ENCODE assay signal across 31 cellular contexts in the genomic region with DNA sequence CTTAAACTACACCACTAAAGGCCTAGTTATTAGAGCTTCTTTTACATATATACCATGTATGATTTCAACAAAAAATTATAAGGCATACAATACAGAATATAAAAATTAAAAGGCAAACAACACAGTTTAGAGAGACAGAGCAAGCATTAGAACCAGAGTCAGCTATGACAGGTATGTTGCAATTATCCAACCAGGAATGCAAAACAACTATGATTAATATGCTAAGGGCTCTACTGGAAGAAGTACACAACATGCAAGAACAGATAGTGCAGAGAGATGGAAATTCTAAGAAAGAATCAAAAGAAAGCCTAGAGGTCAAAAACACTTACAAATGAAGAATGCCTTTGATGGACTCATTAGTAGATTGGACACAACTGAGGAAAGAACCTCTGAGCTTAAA. TPM values are rescaled to one million over a fixed set of nuclear protein-coding genes. Genes with fewer than 3 reads are reported as not detected.
DNase-seq lines count a peak whose midpoint lies in the region; TF ChIP-seq lines count a peak whose summit lies in the region.
"Had no signal": no experiment of that assay in that cellular context is flagged by ENCODE, and none has a peak within 500 bp of the region (broad histone marks: within the 10 kb centered on the region; RNA-seq: fewer than 3 reads in every experiment).

No MANE protein-coding gene starts in this region.

- CTCF ChIA-PET in Caco-2 (lab: Charles Lee) = no interaction called here

- no peak overlapping the region for H3K4me3 Mint-ChIP-seq in mesothelial cell of epicardium
- no peak overlapping the region for H3K4me3 Mint-ChIP-seq in Caco-2 (ENCODE audit: unreplicated experiment)
- H3K4me3 Mint-ChIP-seq: activated CD4-positive, alpha-beta memory T cell treated with anti-CD3 and anti-CD28 coated beads for 36 hours; activated naive CD4-positive, alpha-beta T cell treated with anti-CD3 and anti-CD28 coated beads for 36 hours; naive thymus-derived CD8-positive, alpha-beta T cell; T-helper 17 cell had no signal

- H3K9me3 ChIP-seq in Loucy (ENCODE audit: insufficient read depth, low read depth, low read length) (no peaks in the 10 kb centered on the region), Caco-2 (no peaks in the 10 kb centered on the region), BE2C (no peaks in the 10 kb centered on the region; the same call in 1 of the 2 replicates)
- H3K9me3 ChIP-seq: psoas muscle, sigmoid colon, tibial artery had no signal

- no peaks in the 10 kb centered on the region for H3K9me2 ChIP-seq in Loucy (replicated peaks; ENCODE audit: low read depth, low read length)

- H4K20me1 ChIP-seq in Loucy (ENCODE audit: insufficient read depth, low read length, poor library complexity, severe bottlenecking) = no peaks in the 10 kb centered on the region
- H4K20me1 ChIP-seq: BLaER1 treated with 17β-estradiol and CSF1 and Interleukin-3, amounts not matched to agents 10 nM and 100 nM had no signal

- H3K27me3 Mint-ChIP-seq in mesothelial cell of epicardium (ENCODE audit: low read depth) (no peaks in the 10 kb centered on the region), Caco-2 (ENCODE audit: insufficient read depth, unreplicated experiment) (peaks cover 17% of the 10 kb centered on the region)

- H3K4me3 ChIP-seq in Loucy (ENCODE audit: low read length, poor library complexity, severe bottlenecking) (no peak overlapping the region), epithelial cell of esophagus (ENCODE audit: low read length) (no peak overlapping the region), Caco-2 (ENCODE audit: low read depth, low read length) (no peak overlapping the region), BE2C (ENCODE audit: low read depth, low read length) (no peak overlapping the region)
- H3K4me3 ChIP-seq: BLaER1 treated with 17β-estradiol and CSF1 and Interleukin-3, amounts not matched to agents 10 nM and 100 nM; psoas muscle; sigmoid colon; SK-N-MC; tibial artery had no signal

- TF ChIP-seq CTCF in Loucy (conservative IDR thresholded peaks at IDR 0.05; ENCODE audit: low read length) (no peak), epithelial cell of esophagus (IDR thresholded peaks at IDR 0.05; ENCODE audit: insufficient read depth, low read depth, low read length, missing control alignments) (no peak), mesothelial cell of epicardium (IDR thresholded peaks at IDR 0.05; ENCODE audit: unreplicated experiment) (no peak), Caco-2 (IDR thresholded peaks at IDR 0.05; ENCODE audit: insufficient read depth in 1 of 2, low read depth in 1 of 2, low read length in 1 of 2, severe bottlenecking in 1 of 2, unreplicated experiment in 1 of 2) (no peak), BE2C (IDR thresholded peaks at IDR 0.05; ENCODE audit: low read depth, low read length) (no peak), GM20000 (IDR thresholded peaks at IDR 0.05; ENCODE audit: extremely low read depth, missing control alignments) (no peak)

- H3K9ac ChIP-seq in Loucy (ENCODE audit: low read depth, low read length, poor library complexity, severe bottlenecking) = no peak overlapping the region
- H3K9ac ChIP-seq: BLaER1 treated with 17β-estradiol and CSF1 and Interleukin-3, amounts not matched to agents 10 nM and 100 nM had no signal

- no peaks in the 10 kb centered on the region for H3F3A ChIP-seq in Loucy (ENCODE audit: low read depth)

- no peak overlapping the region for H3K4me2 ChIP-seq in Loucy (ENCODE audit: low read depth, low read length, poor library complexity, severe bottlenecking)
- H3K4me2 ChIP-seq: BLaER1 treated with 17β-estradiol and CSF1 and Interleukin-3, amounts not matched to agents 10 nM and 100 nM had no signal

- peaks cover 7% of the 10 kb centered on the region for H3K36me3 Mint-ChIP-seq in mesothelial cell of epicardium
- no peaks in the 10 kb centered on the region for H3K36me3 Mint-ChIP-seq in Caco-2 (ENCODE audit: insufficient read depth, unreplicated experiment)
- H3K36me3 Mint-ChIP-seq: activated CD4-positive, alpha-beta memory T cell treated with anti-CD3 and anti-CD28 coated beads for 36 hours; naive thymus-derived CD8-positive, alpha-beta T cell had no signal

- no peaks in the 10 kb centered on the region for H3K36me3 ChIP-seq in Loucy (ENCODE audit: insufficient read depth, low read length)
- no peaks in the 10 kb centered on the region for H3K36me3 ChIP-seq in Caco-2 (ENCODE audit: control insufficient read depth, insufficient read depth, low read length)
- H3K36me3 ChIP-seq in BE2C = no peaks in the 10 kb centered on the region
- H3K36me3 ChIP-seq: BLaER1 treated with 17β-estradiol and CSF1 and Interleukin-3, amounts not matched to agents 10 nM and 100 nM; sigmoid colon; tibial artery had no signal

- H3K79me2 ChIP-seq in Loucy (ENCODE audit: insufficient read depth, low read length) = no peaks in the 10 kb centered on the region

- BruUV-seq in Caco-2 (replicated peaks; lab: Mats Ljungman, UMichigan) = no TSS peak

- 0 out of 2 replicates have a peak overlapping the region, but pooled peaks have one; percentile 32 for H2AFZ ChIP-seq in Loucy (ENCODE audit: low read length)

- peaks cover 16% of the 10 kb centered on the region for H3K4me1 Mint-ChIP-seq in mesothelial cell of epicardium
- H3K4me1 Mint-ChIP-seq in Caco-2 (ENCODE audit: low read depth, unreplicated experiment) = no peaks in the 10 kb centered on the region

- H3K27ac Mint-ChIP-seq in mesothelial cell of epicardium (peak overlapping the region; percentile 89), Caco-2 (ENCODE audit: unreplicated experiment) (no peak overlapping the region)
- H3K27ac Mint-ChIP-seq: activated CD4-positive, alpha-beta memory T cell treated with anti-CD3 and anti-CD28 coated beads for 36 hours; activated naive CD4-positive, alpha-beta T cell treated with anti-CD3 and anti-CD28 coated beads for 36 hours; T-helper 17 cell had no signal

- H3K4me1 ChIP-seq in Loucy (ENCODE audit: insufficient read depth, low read length, poor library complexity, severe bottlenecking) = peaks cover 10% of the 10 kb centered on the region
- no peaks in the 10 kb centered on the region for H3K4me1 ChIP-seq in Caco-2
- H3K4me1 ChIP-seq in BE2C = no peaks in the 10 kb centered on the region
- H3K4me1 ChIP-seq: psoas muscle, sigmoid colon, tibial artery had no signal

- DNase-seq in EL = peak; percentile 37
- peak; percentile 76 for DNase-seq in epithelial cell of esophagus (ENCODE audit: low read depth)
- no peak for DNase-seq in mesothelial cell of epicardium (ENCODE audit: low spot score in 2 of 2, unreplicated experiment in 2 of 2)
- no peak for DNase-seq in UCSD-AML1 (lab: John Stamatoyannopoulos, UW; ENCODE audit: unreplicated experiment)
- DNase-seq in Caco-2 = no peak
- DNase-seq in BE2C = no peak
- no peak for DNase-seq in GM20000 (ENCODE audit: low spot score)
- DNase-seq: activated CD4-positive, alpha-beta memory T cell treated with anti-CD3 and anti-CD28 coated beads for 36 hours; activated naive CD4-positive, alpha-beta T cell treated with anti-CD3 and anti-CD28 coated beads for 36 hours; amygdala; DMS53; GDM1; left ventricle myocardium superior; naive thymus-derived CD8-positive, alpha-beta T cell; NCI-H2029 treated with DMSO at 0.1 percent for 48 hours; NCI-H2227 treated with DMSO at 0.1 percent for 48 hours; NCI-H526 treated with DMSO at 0.1 percent for 48 hours; NK-92 treated with Interleukin-12 subunit alpha and Interleukin-12 subunit beta, amount 100 ng/mL, for 24 hours; nucleus accumbens; PC-3; psoas muscle; sigmoid colon; stimulated activated CD4-positive, alpha-beta T cell treated with anti-CD3 and anti-CD28 coated beads, Interleukin-4, amount 100 ng/mL, for 24 hours; T-helper 17 cell; tibial artery had no signal

- intact Hi-C loops in Caco-2 (cut with micrococcal nuclease; ENCODE audit: unreplicated experiment) = no loop called here

- H3K9me3 Mint-ChIP-seq in mesothelial cell of epicardium = peaks cover 12% of the 10 kb centered on the region
- no peaks in the 10 kb centered on the region for H3K9me3 Mint-ChIP-seq in Caco-2 (ENCODE audit: unreplicated experiment)
- H3K9me3 Mint-ChIP-seq: activated CD4-positive, alpha-beta memory T cell treated with anti-CD3 and anti-CD28 coated beads for 36 hours; activated naive CD4-positive, alpha-beta T cell treated with anti-CD3 and anti-CD28 coated beads for 36 hours; naive thymus-derived CD8-positive, alpha-beta T cell had no signal

- POLR2A ChIA-PET in Caco-2 (lab: Charles Lee) = no interaction called here

- H3K27me3 ChIP-seq in Loucy (ENCODE audit: insufficient read depth, low read length, poor library complexity, severe bottlenecking) = no peaks in the 10 kb centered on the region
- no peaks in the 10 kb centered on the region for H3K27me3 ChIP-seq in Caco-2 (replicated peaks; ENCODE audit: control insufficient read depth, insufficient read depth, low read length)
- H3K27me3 ChIP-seq in BE2C = no peaks in the 10 kb centered on the region; the same call in 1 of the 2 replicates
- H3K27me3 ChIP-seq: BLaER1 treated with 17β-estradiol and CSF1 and Interleukin-3, amounts not matched to agents 10 nM and 100 nM; sigmoid colon; tibial artery had no signal

RNA-seq across cellular contexts. Expression of gene CCDC54, which starts 39.6 kb away (rescaled TPM):
- not detected in 3 replicates for total RNA-seq in mesothelial cell of epicardium
- not detected in 2 replicates for total RNA-seq in Caco-2 (2022)
- polyA plus RNA-seq in BE2C (2012; ENCODE audit: insufficient read depth, insufficient read length, low read depth) = not detected
- total RNA-seq: activated CD4-positive, alpha-beta memory T cell treated with anti-CD3 and anti-CD28 coated beads for 36 hours; activated naive CD4-positive, alpha-beta T cell treated with anti-CD3 and anti-CD28 coated beads for 36 hours; endothelial cell of umbilical vein; H1; HT-29; left ventricle myocardium superior; naive thymus-derived CD8-positive, alpha-beta T cell; PC-3; psoas muscle; sigmoid colon; T-helper 17 cell had no signal
- polyA plus RNA-seq: endothelial cell of umbilical vein; H1; naive thymus-derived CD8-positive, alpha-beta T cell; psoas muscle; sigmoid colon had no signal

Comparison
In these comparisons a context has a peak if more than half of its experiments do, and no peak if none do; other contexts are left out.
1. DNase-seq: peak in EL (single experiment) and epithelial cell of esophagus (single experiment); none in mesothelial cell of epicardium (0 of 2), UCSD-AML1 (single experiment), Caco-2 (0 of 2), BE2C (single experiment) and GM20000 (single experiment).